In genomic region chr1:20466231-20466630, GRCh38 we compare ENCODE assay signal across 24 cellular contexts. TPM values are rescaled to one million over a fixed set of nuclear protein-coding genes. Genes with fewer than 3 reads are reported as not detected.
DNase-seq lines count a peak whose midpoint lies in the region; ATAC-seq lines count a peak whose summit lies in the region.
"Had no signal": no experiment of that assay in that cellular context is flagged by ENCODE, and none has a peak within 500 bp of the region (broad histone marks: within the 10 kb centered on the region; RNA-seq: fewer than 3 reads in every experiment).

No MANE protein-coding gene starts in this region.

- CTCF ChIA-PET in activated naive CD4-positive, alpha-beta T cell treated with anti-CD3 and anti-CD28 coated beads for 36 hours (lab: Charles Lee), result interaction anchor here (0.6 to 0.8 kb wide), 3 partner anchors 18 to 89 kb away, joined by 3 read pairs; no protein-coding TSS in a partner anchor
- CTCF ChIA-PET in activated naive CD4-positive, alpha-beta T cell treated with anti-CD3 and anti-CD28 coated beads, Interleukin-2, amount 10 ng/mL, durations not matched to agents 7 days and 5 days (lab: Charles Lee), result no interaction called here

- no peak overlapping the region for H3K27ac Mint-ChIP-seq in activated naive CD4-positive, alpha-beta T cell treated with anti-CD3 and anti-CD28 coated beads for 36 hours
- H3K27ac Mint-ChIP-seq in activated naive CD4-positive, alpha-beta T cell treated with anti-CD3 and anti-CD28 coated beads, Interleukin-2, amount 10 ng/mL, durations not matched to agents 7 days and 5 days, result no peak overlapping the region
- no peak overlapping the region for H3K27ac Mint-ChIP-seq in memory B cell
- H3K27ac Mint-ChIP-seq in stimulated activated memory B cell treated with anti-CD40 and anti-IgM and Interleukin-4, amounts not matched to agents 10 μg/mL and 1 μg/mL and 100 μg/mL, for 72 hours, result no peak overlapping the region
- H3K27ac Mint-ChIP-seq: CD4-positive, alpha-beta memory T cell; effector memory CD8-positive, alpha-beta T cell had no signal

- ATAC-seq in memory B cell (ENCODE audit: low read depth), result peak; percentile 53
- ATAC-seq in stimulated activated memory B cell treated with anti-CD40 and anti-IgM and Interleukin-4, amounts not matched to agents 10 μg/mL and 1 μg/mL and 100 μg/mL, for 72 hours, result peak; percentile 50
- ATAC-seq: effector memory CD8-positive, alpha-beta T cell; left lobe of liver; upper lobe of right lung had no signal

- peak; percentile 68 for DNase-seq in NK-92 treated with Interleukin-12 subunit alpha and Interleukin-12 subunit beta, amount 100 ng/mL, for 24 hours (lab: John Stamatoyannopoulos, UW)
- no peak for DNase-seq in NK-92 (lab: John Stamatoyannopoulos, UW; ENCODE audit: unreplicated experiment)
- peak; percentile 64 for DNase-seq in activated naive CD4-positive, alpha-beta T cell treated with anti-CD3 and anti-CD28 coated beads for 36 hours
- no peak for DNase-seq in activated naive CD4-positive, alpha-beta T cell treated with anti-CD3 and anti-CD28 coated beads, Interleukin-2, amount 10 ng/mL, durations not matched to agents 7 days and 5 days
- no peak for DNase-seq in memory B cell (ENCODE audit: low spot score in 2 of 2)
- DNase-seq in SK-N-DZ (ENCODE audit: low spot score), result no peak
- no peak for DNase-seq in ACHN
- DNase-seq: 8988T; AML-193; CD4-positive, alpha-beta memory T cell; colonic mucosa; DMS153; effector memory CD8-positive, alpha-beta T cell; foreskin melanocyte; GM23248; NCI-H1694 treated with DMSO at 0.1 percent for 48 hours; NCI-H2171; NCI-H524 treated with DMSO at 0.1 percent for 48 hours; occipital lobe; retina; RPMI8226; upper lobe of right lung had no signal

- no peaks in the 10 kb centered on the region for H3K9me3 Mint-ChIP-seq in activated naive CD4-positive, alpha-beta T cell treated with anti-CD3 and anti-CD28 coated beads for 36 hours
- H3K9me3 Mint-ChIP-seq in activated naive CD4-positive, alpha-beta T cell treated with anti-CD3 and anti-CD28 coated beads, Interleukin-2, amount 10 ng/mL, durations not matched to agents 7 days and 5 days, result no peaks in the 10 kb centered on the region
- no peaks in the 10 kb centered on the region for H3K9me3 Mint-ChIP-seq in memory B cell
- H3K9me3 Mint-ChIP-seq in stimulated activated memory B cell treated with anti-CD40 and anti-IgM and Interleukin-4, amounts not matched to agents 10 μg/mL and 1 μg/mL and 100 μg/mL, for 72 hours, result peaks cover 4% of the 10 kb centered on the region
- H3K9me3 Mint-ChIP-seq: effector memory CD8-positive, alpha-beta T cell had no signal

- H3K4me1 Mint-ChIP-seq in activated naive CD4-positive, alpha-beta T cell treated with anti-CD3 and anti-CD28 coated beads for 36 hours (ENCODE audit: low read depth), result peaks cover 5% of the 10 kb centered on the region
- H3K4me1 Mint-ChIP-seq in activated naive CD4-positive, alpha-beta T cell treated with anti-CD3 and anti-CD28 coated beads, Interleukin-2, amount 10 ng/mL, durations not matched to agents 7 days and 5 days, result no peaks in the 10 kb centered on the region
- H3K4me1 Mint-ChIP-seq in memory B cell, result peaks cover 3% of the 10 kb centered on the region
- H3K4me1 Mint-ChIP-seq in stimulated activated memory B cell treated with anti-CD40 and anti-IgM and Interleukin-4, amounts not matched to agents 10 μg/mL and 1 μg/mL and 100 μg/mL, for 72 hours, result peaks cover 7% of the 10 kb centered on the region
- H3K4me1 Mint-ChIP-seq: CD4-positive, alpha-beta memory T cell had no signal

- H3K27me3 Mint-ChIP-seq in activated naive CD4-positive, alpha-beta T cell treated with anti-CD3 and anti-CD28 coated beads for 36 hours (ENCODE audit: low read depth), result peaks cover 28% of the 10 kb centered on the region
- peaks cover 26% of the 10 kb centered on the region for H3K27me3 Mint-ChIP-seq in activated naive CD4-positive, alpha-beta T cell treated with anti-CD3 and anti-CD28 coated beads, Interleukin-2, amount 10 ng/mL, durations not matched to agents 7 days and 5 days
- H3K27me3 Mint-ChIP-seq in memory B cell, result peaks cover 24% of the 10 kb centered on the region
- H3K27me3 Mint-ChIP-seq in stimulated activated memory B cell treated with anti-CD40 and anti-IgM and Interleukin-4, amounts not matched to agents 10 μg/mL and 1 μg/mL and 100 μg/mL, for 72 hours, result peaks cover 19% of the 10 kb centered on the region

- in situ Hi-C loops in ACHN (cut with HindIII; ENCODE audit: low pct_ligation_motif_present, low pct_unique_long_range_greater_than_20kb, low sequenced_read_pairs), result no loop called here

- H3K36me3 Mint-ChIP-seq in activated naive CD4-positive, alpha-beta T cell treated with anti-CD3 and anti-CD28 coated beads for 36 hours (ENCODE audit: low read depth), result no peaks in the 10 kb centered on the region
- H3K36me3 Mint-ChIP-seq in activated naive CD4-positive, alpha-beta T cell treated with anti-CD3 and anti-CD28 coated beads, Interleukin-2, amount 10 ng/mL, durations not matched to agents 7 days and 5 days, result no peaks in the 10 kb centered on the region
- H3K36me3 Mint-ChIP-seq in memory B cell, result no peaks in the 10 kb centered on the region
- H3K36me3 Mint-ChIP-seq in stimulated activated memory B cell treated with anti-CD40 and anti-IgM and Interleukin-4, amounts not matched to agents 10 μg/mL and 1 μg/mL and 100 μg/mL, for 72 hours, result no peaks in the 10 kb centered on the region
- H3K36me3 Mint-ChIP-seq: CD4-positive, alpha-beta memory T cell had no signal

- intact Hi-C loops in activated naive CD4-positive, alpha-beta T cell treated with anti-CD3 and anti-CD28 coated beads for 36 hours (cut with micrococcal nuclease), result no loop called here

- no peak overlapping the region for H3K4me3 Mint-ChIP-seq in activated naive CD4-positive, alpha-beta T cell treated with anti-CD3 and anti-CD28 coated beads for 36 hours
- H3K4me3 Mint-ChIP-seq in activated naive CD4-positive, alpha-beta T cell treated with anti-CD3 and anti-CD28 coated beads, Interleukin-2, amount 10 ng/mL, durations not matched to agents 7 days and 5 days, result no peak overlapping the region
- H3K4me3 Mint-ChIP-seq in memory B cell, result no peak overlapping the region
- no peak overlapping the region for H3K4me3 Mint-ChIP-seq in stimulated activated memory B cell treated with anti-CD40 and anti-IgM and Interleukin-4, amounts not matched to agents 10 μg/mL and 1 μg/mL and 100 μg/mL, for 72 hours
- H3K4me3 Mint-ChIP-seq: CD4-positive, alpha-beta memory T cell; effector memory CD8-positive, alpha-beta T cell had no signal

RNA-seq across cellular contexts. Expression of gene CAMK2N1, which starts 19.8 kb away (rescaled TPM):
- under 1 TPM; 0.57 to 0.69 TPM for total RNA-seq in activated naive CD4-positive, alpha-beta T cell treated with anti-CD3 and anti-CD28 coated beads for 36 hours
- 4.9 and 5.3 TPM in 2 replicates for polyA plus RNA-seq in SK-N-DZ (2014; cell fraction: cytosol; rRNA removed)
- 1.3 and 3.1 TPM in 2 replicates for polyA plus RNA-seq in SK-N-DZ (2014; cell fraction: nucleus; rRNA removed)

RNA-seq across cellular contexts. Expression of gene MUL1, which starts 41.7 kb away (rescaled TPM):
- 10 to 100 TPM; 10.9 to 12.1 TPM for total RNA-seq in activated naive CD4-positive, alpha-beta T cell treated with anti-CD3 and anti-CD28 coated beads for 36 hours
- 23.8 and 27.3 TPM in 2 replicates for polyA plus RNA-seq in SK-N-DZ (2014; cell fraction: cytosol; rRNA removed)
- 10.6 and 13.3 TPM in 2 replicates for polyA plus RNA-seq in SK-N-DZ (2014; cell fraction: nucleus; rRNA removed)

Comparison
In these comparisons a context has a peak if more than half of its experiments do, and no peak if none do; other contexts are left out.
1. DNase-seq: peak in NK-92 treated with Interleukin-12 subunit alpha and Interleukin-12 subunit beta, amount 100 ng/mL, for 24 hours (single experiment) and activated naive CD4-positive, alpha-beta T cell treated with anti-CD3 and anti-CD28 coated beads for 36 hours (single experiment); none in NK-92 (single experiment), activated naive CD4-positive, alpha-beta T cell treated with anti-CD3 and anti-CD28 coated beads, Interleukin-2, amount 10 ng/mL, durations not matched to agents 7 days and 5 days (single experiment), memory B cell (0 of 2), SK-N-DZ (single experiment) and ACHN (single experiment).